In the genomic region with DNA sequence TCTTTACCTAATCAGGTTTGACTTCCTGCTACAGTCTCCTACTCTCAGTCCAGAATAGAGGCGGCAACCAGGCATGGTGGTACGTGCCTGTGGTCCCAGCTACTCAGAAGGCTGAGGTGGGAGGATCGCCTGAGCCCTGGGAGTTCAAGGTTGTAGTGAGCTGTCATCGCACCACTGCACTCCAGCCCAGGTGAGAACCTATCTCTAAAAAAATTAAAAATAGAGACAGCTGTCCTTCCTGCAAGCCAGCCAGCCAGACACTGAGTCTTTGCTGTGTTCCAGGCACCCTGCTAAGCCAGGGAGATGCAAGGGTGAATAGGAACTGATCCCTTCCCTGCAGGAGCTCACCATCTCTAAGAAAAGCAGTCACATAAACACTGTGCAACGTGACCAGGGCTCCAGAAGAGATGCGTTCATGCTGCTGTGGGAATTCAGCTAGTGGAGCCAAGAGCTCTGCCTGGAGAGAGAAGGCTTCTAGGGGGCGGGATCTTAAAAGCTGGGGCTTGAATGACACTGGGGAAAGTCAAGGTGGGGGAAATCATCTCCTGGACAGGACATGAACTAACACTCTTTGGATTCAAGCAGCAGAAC, we compare ENCODE assay signal across 20 cellular contexts. TPM values are rescaled to one million over a fixed set of nuclear protein-coding genes. Genes with fewer than 3 reads are reported as not detected.
A peak's percentile ranks its signal among the peaks of the same experiment; 100 is the strongest.
DNase-seq lines count a peak whose midpoint lies in the region; ATAC-seq and TF ChIP-seq lines count a peak whose summit lies in the region.
"Had no signal": no experiment of that assay in that cellular context is flagged by ENCODE, and none has a peak within 500 bp of the region (broad histone marks: within the 10 kb centered on the region; RNA-seq: fewer than 3 reads in every experiment).

No MANE protein-coding gene starts in this region.

- no peak overlapping the region for H3K4me3 Mint-ChIP-seq in activated naive CD8-positive, alpha-beta T cell treated with anti-CD3 and anti-CD28 coated beads, Interleukin-2, amount 50 U/mL, for 24 hours
- H3K4me3 Mint-ChIP-seq: H9 had no signal

- no peaks in the 10 kb centered on the region for H3K27me3 ChIP-seq in right atrium auricular region
- peaks cover 0 to 23% (median 0%) of the 10 kb centered on the region in 7 donors for H3K27me3 ChIP-seq in heart right ventricle

- H3K27ac Mint-ChIP-seq in activated naive CD8-positive, alpha-beta T cell treated with anti-CD3 and anti-CD28 coated beads, Interleukin-2, amount 50 U/mL, for 24 hours, result no peak overlapping the region
- H3K27ac Mint-ChIP-seq: H9 had no signal

- H3K36me3 Mint-ChIP-seq in activated naive CD8-positive, alpha-beta T cell treated with anti-CD3 and anti-CD28 coated beads, Interleukin-2, amount 50 U/mL, for 24 hours (ENCODE audit: low read depth), result no peaks in the 10 kb centered on the region

- H3K4me1 ChIP-seq in right atrium auricular region (no peaks in the 10 kb centered on the region), heart right ventricle (no peaks in the 10 kb centered on the region)

- no peaks in the 10 kb centered on the region for H3K4me1 Mint-ChIP-seq in activated naive CD8-positive, alpha-beta T cell treated with anti-CD3 and anti-CD28 coated beads, Interleukin-2, amount 50 U/mL, for 24 hours

- no peak for TF ChIP-seq CTCF in right atrium auricular region (IDR thresholded peaks at IDR 0.05)
- no peak for TF ChIP-seq CTCF in heart right ventricle (IDR thresholded peaks at IDR 0.05)

- H3K4me3 ChIP-seq in right atrium auricular region (no peak overlapping the region), heart right ventricle (no peak overlapping the region)

- ATAC-seq in heart right ventricle (no peak), GM18502 (IDR thresholded peaks at IDR 0.05; ENCODE audit: poor library complexity, unreplicated experiment) (no peak), HG02870 (IDR thresholded peaks at IDR 0.05; ENCODE audit: unreplicated experiment) (no peak)
- no peak for ATAC-seq in activated naive CD8-positive, alpha-beta T cell treated with anti-CD3 and anti-CD28 coated beads, Interleukin-2, amount 50 U/mL, for 24 hours

- intact Hi-C loops in heart right ventricle (cut with DNase I), result no loop called here

- DNase-seq in right atrium auricular region (ENCODE audit: low spot score) (peak; percentile 36), heart right ventricle (no peak), NCI-H2171 treated with DMSO at 0.1 percent for 48 hours (lab: John Stamatoyannopoulos, UW) (peak; percentile 75), ecto neural progenitor cell (ENCODE audit: low spot score) (peak; percentile 38)
- peak; percentile 13 for DNase-seq in stimulated activated CD8-positive, alpha-beta memory T cell treated with anti-CD3 and anti-CD28 coated beads, Interleukin-4, amount 100 ng/mL, for 48 hours
- DNase-seq in activated naive CD8-positive, alpha-beta T cell treated with anti-CD3 and anti-CD28 coated beads, Interleukin-2, amount 50 U/mL, for 24 hours, result no peak
- DNase-seq: C1 segment of cervical spinal cord, DMS 273 treated with DMSO at 0.1 percent for 48 hours, GF-D8, H9, KBM-7, NCI-H1048, NCI-H1436 treated with DMSO at 0.1 percent for 48 hours, NCI-H2081 treated with DMSO at 0.1 percent for 48 hours, NCI-H82, SHP77, SK-N-SH had no signal

- H3K9me3 Mint-ChIP-seq in activated naive CD8-positive, alpha-beta T cell treated with anti-CD3 and anti-CD28 coated beads, Interleukin-2, amount 50 U/mL, for 24 hours, result no peaks in the 10 kb centered on the region
- H3K9me3 Mint-ChIP-seq: H9 had no signal

- H3K27me3 Mint-ChIP-seq in activated naive CD8-positive, alpha-beta T cell treated with anti-CD3 and anti-CD28 coated beads, Interleukin-2, amount 50 U/mL, for 24 hours, result peaks cover under 1% of the 10 kb centered on the region

- WGBS in heart right ventricle, 2 donors, result 64 to 75% methylated on average over 7 of the region's 7 CpGs

- H3K27ac ChIP-seq in right atrium auricular region, result no peak overlapping the region
- H3K27ac ChIP-seq in heart right ventricle, result no peak overlapping the region

- H3K36me3 ChIP-seq in right atrium auricular region, result no peaks in the 10 kb centered on the region
- no peaks in the 10 kb centered on the region for H3K36me3 ChIP-seq in heart right ventricle

- H3K9me3 ChIP-seq in right atrium auricular region, result no peaks in the 10 kb centered on the region
- H3K9me3 ChIP-seq in heart right ventricle, result peaks cover 0 to 5% (median 0%) of the 10 kb centered on the region in 11 donors
- H3K9me3 ChIP-seq: SK-N-SH had no signal

RNA-seq across cellular contexts. Expression of a gene that starts 22.1 kb away (rescaled TPM):
- total RNA-seq in right atrium auricular region (not detected), heart right ventricle (under 1 TPM in 9 of 10 donors, not detected in 1; 0.04 to 0.31 (median 0.13) TPM)
- polyA plus RNA-seq in heart right ventricle, result under 1 TPM; 0.07 TPM
- total RNA-seq: M059J had no signal

Comparison
In these comparisons a context has a peak if more than half of its experiments do, and no peak if none do; other contexts are left out.
1. DNase-seq: peak in right atrium auricular region (single experiment), NCI-H2171 treated with DMSO at 0.1 percent for 48 hours (single experiment), ecto neural progenitor cell (single experiment) and stimulated activated CD8-positive, alpha-beta memory T cell treated with anti-CD3 and anti-CD28 coated beads, Interleukin-4, amount 100 ng/mL, for 48 hours (single experiment); none in heart right ventricle (0 of 2) and activated naive CD8-positive, alpha-beta T cell treated with anti-CD3 and anti-CD28 coated beads, Interleukin-2, amount 50 U/mL, for 24 hours (single experiment).